ENCODE assay signal across 10 cellular contexts in genomic region chr10:55043540-55043939, GRCh38.
"Had no signal": no experiment of that assay in that cellular context is flagged by ENCODE, and none has a peak within 500 bp of the region (broad histone marks: within the 10 kb centered on the region; RNA-seq: fewer than 3 reads in every experiment).

No MANE protein-coding gene starts in this region.

- H3K36me3 ChIP-seq: HAP-1 had no signal

- H3K4me3 ChIP-seq: GM23248, GM23338, HAP-1 had no signal

- ATAC-seq: GM23338, HCT116 had no signal

- H2AFZ ChIP-seq: GM23248, GM23338 had no signal

- H3K9ac ChIP-seq: GM23248 had no signal

- DNase-seq: GM23248, GOT3, H7, H9, HCEC 1CT, HFFc6 had no signal

- H3K9me3 ChIP-seq: HAP-1 had no signal

- FAIRE-seq: H54 had no signal

- H3K4me1 ChIP-seq: HAP-1 had no signal

- H3K27ac ChIP-seq: GM23248 had no signal

- H3K4me2 ChIP-seq: GM23338 had no signal
